In genomic region chr4:172392741-172393140, GRCh38 we compare ENCODE assay signal across 20 cellular contexts.
DNase-seq lines count a peak whose midpoint lies in the region; ATAC-seq and TF ChIP-seq lines count a peak whose summit lies in the region.
"Had no signal": no experiment of that assay in that cellular context is flagged by ENCODE, and none has a peak within 500 bp of the region (broad histone marks: within the 10 kb centered on the region; RNA-seq: fewer than 3 reads in every experiment).

No MANE protein-coding gene starts in this region.

- TF ChIP-seq CTCF in 22Rv1 (IDR thresholded peaks at IDR 0.05), result no peak

- H3K27ac ChIP-seq in 22Rv1, result peak overlapping the region; percentile 40
- H3K27ac ChIP-seq: A549 had no signal

- DNase-seq in A172 (ENCODE audit: low spot score) (peak; percentile 3), NCI-H146 (lab: John Stamatoyannopoulos, UW) (peak; percentile 49), NCI-H69 (lab: John Stamatoyannopoulos, UW) (peak; percentile 56), NCI-H1092 (lab: John Stamatoyannopoulos, UW) (no peak), posterior vena cava (ENCODE audit: low spot score) (no peak), activated gamma-delta T cell treated with Interleukin-2 at 50 U/mL for 16 hours (no peak)
- DNase-seq: ACHN; AML-193; C1 segment of cervical spinal cord; Calu3; CD4-positive, alpha-beta memory T cell; DMS153; EL; GDM1; H7; HCEC 1CT had no signal

- intact Hi-C loops in posterior vena cava (cut with DNase I), result no loop called here

- ATAC-seq in GM18870 (IDR thresholded peaks at IDR 0.05; ENCODE audit: unreplicated experiment), result no peak
- ATAC-seq: A549, GM12878 had no signal

Comparison
In these comparisons a context has a peak if more than half of its experiments do, and no peak if none do; other contexts are left out.
1. DNase-seq: peak in A172 (single experiment), NCI-H146 (single experiment) and NCI-H69 (single experiment); none in NCI-H1092 (single experiment), posterior vena cava (single experiment) and activated gamma-delta T cell treated with Interleukin-2 at 50 U/mL for 16 hours (single experiment).